ENCODE assay signal across 21 cellular contexts in genomic region chrY:7879245-7879644, GRCh38.
DNase-seq lines count a peak whose midpoint lies in the region; TF ChIP-seq lines count a peak whose summit lies in the region.
"Had no signal": no experiment of that assay in that cellular context is flagged by ENCODE, and none has a peak within 500 bp of the region (broad histone marks: within the 10 kb centered on the region; RNA-seq: fewer than 3 reads in every experiment).

No MANE protein-coding gene starts in this region.

- H3K36me3 Mint-ChIP-seq in activated T-helper 1 cell treated with anti-CD3 and anti-CD28 coated beads, Interleukin-12 subunit alpha, Interleukin-12 subunit beta, Interleukin-2, Interleukin-4 antibody, amounts not matched to agents 30 ng/mL and 10 ng/mL and 1 ng/mL, durations not matched to agents 14 hours and 24 hours and 36 hours (ENCODE audit: low read depth), result no peaks in the 10 kb centered on the region
- H3K36me3 Mint-ChIP-seq: CD4-positive, CD25-positive, alpha-beta regulatory T cell; CD8-positive, alpha-beta T cell had no signal

- in situ Hi-C loops in G401 (cut with HindIII; ENCODE audit: low sequenced_read_pairs), result no loop called here

- peak overlapping the region; percentile 73 for H3K27ac ChIP-seq in neutrophil
- H3K27ac ChIP-seq: 22Rv1, BLaER1, C4-2B had no signal

- DNase-seq in G401 (ENCODE audit: low spot score), result peak; percentile 64
- DNase-seq in SKM-1 treated with dmso at 0.1 percent for 144 hours (lab: John Stamatoyannopoulos, UW; ENCODE audit: unreplicated experiment), result peak; percentile 19
- DNase-seq in cerebellum (ENCODE audit: low spot score), result peak; percentile 6
- no peak for DNase-seq in head of caudate nucleus
- no peak for DNase-seq in activated T-helper 1 cell treated with anti-CD3 and anti-CD28 coated beads, Interleukin-12 subunit alpha, Interleukin-12 subunit beta, Interleukin-2, Interleukin-4 antibody, amounts not matched to agents 30 ng/mL and 10 ng/mL and 1 ng/mL, durations not matched to agents 14 hours and 24 hours and 36 hours (ENCODE audit: low spot score)
- DNase-seq in NCI-H146 (lab: John Stamatoyannopoulos, UW), result no peak
- no peak for DNase-seq in NCI-H748 (lab: John Stamatoyannopoulos, UW; ENCODE audit: unreplicated experiment)
- DNase-seq: Caco-2; CD4-positive, CD25-positive, alpha-beta regulatory T cell; CD8-positive, alpha-beta T cell; DMS153; DND-41; GDM1; H9 had no signal

- H3K9me3 Mint-ChIP-seq in activated T-helper 1 cell treated with anti-CD3 and anti-CD28 coated beads, Interleukin-12 subunit alpha, Interleukin-12 subunit beta, Interleukin-2, Interleukin-4 antibody, amounts not matched to agents 30 ng/mL and 10 ng/mL and 1 ng/mL, durations not matched to agents 14 hours and 24 hours and 36 hours, result no peaks in the 10 kb centered on the region
- H3K9me3 Mint-ChIP-seq: CD4-positive, CD25-positive, alpha-beta regulatory T cell; CD8-positive, alpha-beta T cell; GM23338; H9 had no signal

- no peaks in the 10 kb centered on the region for H3K36me3 ChIP-seq in neutrophil
- H3K36me3 ChIP-seq: BLaER1 had no signal

- H3K27me3 ChIP-seq in neutrophil, result no peaks in the 10 kb centered on the region
- H3K27me3 ChIP-seq: BLaER1 had no signal

- no peak overlapping the region for H3K4me3 Mint-ChIP-seq in activated T-helper 1 cell treated with anti-CD3 and anti-CD28 coated beads, Interleukin-12 subunit alpha, Interleukin-12 subunit beta, Interleukin-2, Interleukin-4 antibody, amounts not matched to agents 30 ng/mL and 10 ng/mL and 1 ng/mL, durations not matched to agents 14 hours and 24 hours and 36 hours
- H3K4me3 Mint-ChIP-seq: B cell; CD4-positive, CD25-positive, alpha-beta regulatory T cell; CD8-positive, alpha-beta T cell; GM23338; H9 had no signal

- no peaks in the 10 kb centered on the region for H3K4me1 Mint-ChIP-seq in activated T-helper 1 cell treated with anti-CD3 and anti-CD28 coated beads, Interleukin-12 subunit alpha, Interleukin-12 subunit beta, Interleukin-2, Interleukin-4 antibody, amounts not matched to agents 30 ng/mL and 10 ng/mL and 1 ng/mL, durations not matched to agents 14 hours and 24 hours and 36 hours (ENCODE audit: low read depth)
- H3K4me1 Mint-ChIP-seq: B cell; CD4-positive, CD25-positive, alpha-beta regulatory T cell; GM23338; H9 had no signal

- H3K4me1 ChIP-seq in neutrophil (ENCODE audit: control insufficient read depth in 1 of 2, insufficient read depth in 1 of 2, low read depth in 1 of 2, low read length in 1 of 2), result peaks cover 0 to 50% of the 10 kb centered on the region in 2 experiments
- H3K4me1 ChIP-seq: BLaER1, Caco-2 had no signal

- no peaks in the 10 kb centered on the region for H3K27me3 Mint-ChIP-seq in activated T-helper 1 cell treated with anti-CD3 and anti-CD28 coated beads, Interleukin-12 subunit alpha, Interleukin-12 subunit beta, Interleukin-2, Interleukin-4 antibody, amounts not matched to agents 30 ng/mL and 10 ng/mL and 1 ng/mL, durations not matched to agents 14 hours and 24 hours and 36 hours (ENCODE audit: insufficient read depth)
- H3K27me3 Mint-ChIP-seq: B cell; CD4-positive, CD25-positive, alpha-beta regulatory T cell had no signal

- intact Hi-C loops in head of caudate nucleus (cut with DNase I), result no loop called here
- intact Hi-C loops in activated T-helper 1 cell treated with anti-CD3 and anti-CD28 coated beads, Interleukin-12 subunit alpha, Interleukin-12 subunit beta, Interleukin-2, Interleukin-4 antibody, amounts not matched to agents 30 ng/mL and 10 ng/mL and 1 ng/mL, durations not matched to agents 14 hours and 24 hours and 36 hours (cut with micrococcal nuclease), result no loop called here

- H3K4me3 ChIP-seq in neutrophil (ENCODE audit: low read depth in 1 of 2, low read length in 1 of 2), result no peak overlapping the region
- H3K4me3 ChIP-seq: BLaER1, GM12878, GM23338 had no signal

- H3K9me3 ChIP-seq in neutrophil, result no peaks in the 10 kb centered on the region
- H3K9me3 ChIP-seq: BLaER1, Caco-2 had no signal

- no peak overlapping the region for H3K27ac Mint-ChIP-seq in activated T-helper 1 cell treated with anti-CD3 and anti-CD28 coated beads, Interleukin-12 subunit alpha, Interleukin-12 subunit beta, Interleukin-2, Interleukin-4 antibody, amounts not matched to agents 30 ng/mL and 10 ng/mL and 1 ng/mL, durations not matched to agents 14 hours and 24 hours and 36 hours
- H3K27ac Mint-ChIP-seq: B cell; CD4-positive, CD25-positive, alpha-beta regulatory T cell; CD8-positive, alpha-beta T cell; GM23338; H9 had no signal

- no peak for TF ChIP-seq CTCF in neutrophil (IDR thresholded peaks at IDR 0.05)

Comparison
In these comparisons a context has a peak if more than half of its experiments do, and no peak if none do; other contexts are left out.
1. DNase-seq: peak in G401 (single experiment), SKM-1 treated with dmso at 0.1 percent for 144 hours (single experiment) and cerebellum (single experiment); none in head of caudate nucleus (0 of 42), activated T-helper 1 cell treated with anti-CD3 and anti-CD28 coated beads, Interleukin-12 subunit alpha, Interleukin-12 subunit beta, Interleukin-2, Interleukin-4 antibody, amounts not matched to agents 30 ng/mL and 10 ng/mL and 1 ng/mL, durations not matched to agents 14 hours and 24 hours and 36 hours (single experiment), NCI-H146 (single experiment) and NCI-H748 (single experiment).